Comparison of ENCODE assay signal across 8 cellular contexts in the genomic region with DNA sequence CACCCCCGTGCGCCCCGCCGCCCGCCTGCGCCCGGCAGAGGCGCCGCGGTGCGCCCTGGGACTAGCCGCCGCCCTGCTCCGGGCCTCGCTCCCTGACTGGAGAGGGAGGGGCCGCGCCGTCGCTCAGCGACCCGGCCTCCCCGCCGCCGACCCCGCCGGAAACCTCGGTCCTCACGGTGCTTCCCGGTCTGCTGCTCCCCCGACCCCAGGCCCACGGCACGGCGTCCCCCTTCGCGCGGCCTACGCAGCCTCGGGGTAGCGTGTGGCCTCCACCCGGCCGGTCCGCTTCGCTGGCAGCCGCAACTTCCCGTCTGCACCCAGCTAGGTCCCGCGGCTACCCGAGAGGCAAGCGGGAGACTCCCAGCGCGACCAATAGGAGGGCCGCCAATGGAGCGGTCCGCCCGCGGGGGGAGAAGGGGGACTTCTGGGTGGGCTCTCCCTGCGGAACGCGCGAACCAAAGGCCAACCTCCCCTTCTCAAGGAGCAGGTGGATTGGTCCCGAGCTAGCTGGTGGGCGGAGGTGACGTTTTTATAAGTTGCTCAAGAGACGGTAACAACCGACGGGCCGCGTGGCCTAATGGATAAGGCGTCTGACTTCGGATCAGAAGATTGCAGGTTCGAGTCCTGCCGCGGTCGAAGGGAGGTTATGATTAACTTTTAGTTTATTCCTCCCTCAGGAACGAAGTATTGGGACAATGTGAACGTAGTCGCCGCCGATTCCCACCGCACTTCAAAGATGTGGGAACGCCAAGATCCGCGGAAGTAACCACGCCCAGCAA. TPM values are rescaled to one million over a fixed set of nuclear protein-coding genes. Genes with fewer than 3 reads are reported as not detected.
DNase-seq lines count a peak whose midpoint lies in the region; ATAC-seq and TF ChIP-seq lines count a peak whose summit lies in the region.

Gene POLG, minus strand, starts transcription at position 315 of the 779 bp plus-strand sequence. CDS start 1,070 bp downstream, outside the sequence.

- peak within 1 kb of the TSS; percentile 72 for H3K9ac ChIP-seq in iPS-18a (ENCODE audit: low read length)
- H3K9ac ChIP-seq in skeletal muscle satellite cell (ENCODE audit: low read depth, low read length), result peak within 1 kb of the TSS; percentile 94

- TF ChIP-seq CTCF in VCaP (conservative IDR thresholded peaks at IDR 0.05) (no peak), breast epithelium (IDR thresholded peaks at IDR 0.05) (peak in 1 of 3 donors; percentile 14)

- H2AFZ ChIP-seq in ACC112 (ENCODE audit: low read length, unreplicated experiment), result peak within 1 kb of the TSS; percentile 64

- DNase-seq in NCI-H2196 treated with DMSO at 0.1 percent for 48 hours (lab: John Stamatoyannopoulos, UW; ENCODE audit: unreplicated experiment), result peak; percentile 89
- DNase-seq in breast epithelium (ENCODE audit: low spot score in 2 of 2), result peak; percentile 98 to 99

- H3K79me2 ChIP-seq in ACC112 (ENCODE audit: control insufficient read depth, insufficient read depth, low read length, unreplicated experiment), result peaks cover 47% of the 10 kb centered on the region

- H3K36me3 ChIP-seq in ACC112 (ENCODE audit: insufficient read depth, low read length) (peaks cover 29% of the 10 kb centered on the region), breast epithelium (peaks cover 3% of the 10 kb centered on the region), iPS-18a (ENCODE audit: control insufficient read depth, low read depth, low read length) (peaks cover 30% of the 10 kb centered on the region), skeletal muscle satellite cell (ENCODE audit: insufficient read depth, low read length) (peaks cover 37% of the 10 kb centered on the region)

- no peaks in the 10 kb centered on the region for H3K9me3 ChIP-seq in breast epithelium
- no peaks in the 10 kb centered on the region for H3K9me3 ChIP-seq in iPS-18a (ENCODE audit: control insufficient read depth, low read depth, low read length)
- H3K9me3 ChIP-seq in skeletal muscle satellite cell (replicated peaks; ENCODE audit: low read length), result no peaks in the 10 kb centered on the region

- intact Hi-C loops in breast epithelium (cut with DNase I; ENCODE audit: low total_unique reads), result loop anchor here (5.0 kb wide), 1 partner anchor 338 kb away; no protein-coding TSS in a partner anchor

- H3K27ac ChIP-seq in ACC112 (ENCODE audit: low read depth, low read length) (peak within 1 kb of the TSS; percentile 75), VCaP (peak within 1 kb of the TSS; percentile 92), breast epithelium (peak within 1 kb of the TSS; percentile 90 to 97), iPS-18a (ENCODE audit: low read length) (no peak within 1 kb of the TSS)

- peak within 1 kb of the TSS; percentile 98 for H3K4me2 ChIP-seq in skeletal muscle satellite cell (ENCODE audit: low read length)

- peak; percentile 66 for TF ChIP-seq POLR2A in breast epithelium (IDR thresholded peaks at IDR 0.05)

- H3K4me1 ChIP-seq in ACC112 (ENCODE audit: control insufficient read depth, insufficient read depth, low read length, unreplicated experiment) (peaks cover 30% of the 10 kb centered on the region), breast epithelium (peaks cover 6 to 12% of the 10 kb centered on the region in 2 donors), iPS-18a (ENCODE audit: control insufficient read depth, low read depth, low read length) (peaks cover 8% of the 10 kb centered on the region), skeletal muscle satellite cell (ENCODE audit: control insufficient read depth, insufficient read depth, low read length) (peaks cover 47% of the 10 kb centered on the region)

- H3K27me3 ChIP-seq in ACC112 (ENCODE audit: insufficient read depth, low read length), result no peaks in the 10 kb centered on the region
- H3K27me3 ChIP-seq in breast epithelium, result no peaks in the 10 kb centered on the region
- H3K27me3 ChIP-seq in iPS-18a (ENCODE audit: control insufficient read depth, insufficient read depth, low read length), result peaks cover 16% of the 10 kb centered on the region
- H3K27me3 ChIP-seq in skeletal muscle satellite cell (ENCODE audit: control insufficient read depth, insufficient read depth, low read length), result peaks cover 12% of the 10 kb centered on the region

- H3K4me3 ChIP-seq in ACC112 (ENCODE audit: low read depth, low read length) (peak within 1 kb of the TSS; percentile 99), breast epithelium (peak within 1 kb of the TSS; percentile 72 to 97 (median 94)), iPS-18a (ENCODE audit: low read length) (peak within 1 kb of the TSS; percentile 68), skeletal muscle satellite cell (ENCODE audit: low read length) (peak within 1 kb of the TSS; percentile 94)

- peak; percentile 75 for ATAC-seq in GM18870 (IDR thresholded peaks at IDR 0.05; ENCODE audit: unreplicated experiment)
- ATAC-seq in HG03135 (IDR thresholded peaks at IDR 0.05; ENCODE audit: unreplicated experiment), result peak; percentile 89

RNA-seq across cellular contexts. Expression of gene POLG, which starts in this region (rescaled TPM):
- 10 to 100 TPM; 50.6 to 59.6 (median 53.3) TPM for total RNA-seq in breast epithelium
- total RNA-seq in skeletal muscle satellite cell (2012; rRNA removed), result 71.2 and 77.6 TPM in 2 replicates
